Comparison of ENCODE assay signal across 1 cellular context in genomic region chr13:40672310-40673060, GRCh38.
TF ChIP-seq lines count a peak whose summit lies in the region.

No MANE protein-coding gene starts in this region.

TF ChIP-seq in HEK293, 187 proteins besides CTCF, POLR2A, EP300 and RAD21 (continued from another document):
- TF ChIP-seq ZNF423 (tag by site-specific recombination; IDR thresholded peaks at IDR 0.05) (no peak), ZNF692 (tag by site-specific recombination; IDR thresholded peaks at IDR 0.05) (peak; percentile 72), ZNF514 (tag by site-specific recombination; IDR thresholded peaks at IDR 0.05) (no peak), OVOL3 (tag by site-specific recombination; IDR thresholded peaks at IDR 0.05) (no peak), ZNF624 (tag by site-specific recombination; IDR thresholded peaks at IDR 0.05) (no peak), ZNF341 (tag by site-specific recombination; IDR thresholded peaks at IDR 0.05; ENCODE audit: low read depth) (no peak), ZFP69B (tag by site-specific recombination; IDR thresholded peaks at IDR 0.05) (peak; percentile 80), ZNF561 (tag by site-specific recombination; IDR thresholded peaks at IDR 0.05; ENCODE audit: borderline replicate concordance) (0 out of 2 replicates have a peak, but pooled peaks have one; percentile 17), ZNF544 (tag by site-specific recombination; IDR thresholded peaks at IDR 0.05) (no peak), ZNF639 (tag by site-specific recombination; IDR thresholded peaks at IDR 0.05) (no peak; the same call in 1 of the 2 replicates), ZNF26 (tag by site-specific recombination; IDR thresholded peaks at IDR 0.05) (no peak), ZNF138 (tag by site-specific recombination; IDR thresholded peaks at IDR 0.05; ENCODE audit: borderline replicate concordance) (no peak), ZNF354C (tag by site-specific recombination; IDR thresholded peaks at IDR 0.05; ENCODE audit: borderline replicate concordance, low read depth) (no peak), YY2 (tag by site-specific recombination; IDR thresholded peaks at IDR 0.05) (no peak), ZBTB1 (tag by site-specific recombination; IDR thresholded peaks at IDR 0.05) (no peak), ZFP37 (tag by site-specific recombination; IDR thresholded peaks at IDR 0.05) (0 out of 2 replicates have a peak, but pooled peaks have one; percentile 18), ZSCAN5A (tag by site-specific recombination; IDR thresholded peaks at IDR 0.05) (no peak), ZSCAN16 (tag by site-specific recombination; IDR thresholded peaks at IDR 0.05) (no peak), ZBTB17 (tag by site-specific recombination; IDR thresholded peaks at IDR 0.05) (peak; percentile 65), ZNF785 (tag by site-specific recombination; IDR thresholded peaks at IDR 0.05) (no peak), ZNF660 (tag by site-specific recombination; IDR thresholded peaks at IDR 0.05) (peak; percentile 77), ZNF324 (tag by site-specific recombination; IDR thresholded peaks at IDR 0.05) (no peak), ZNF211 (tag by site-specific recombination; IDR thresholded peaks at IDR 0.05; ENCODE audit: low read depth) (no peak), ZNF169 (tag by site-specific recombination; IDR thresholded peaks at IDR 0.05) (no peak)
- TF ChIP-seq, protein P1, sequence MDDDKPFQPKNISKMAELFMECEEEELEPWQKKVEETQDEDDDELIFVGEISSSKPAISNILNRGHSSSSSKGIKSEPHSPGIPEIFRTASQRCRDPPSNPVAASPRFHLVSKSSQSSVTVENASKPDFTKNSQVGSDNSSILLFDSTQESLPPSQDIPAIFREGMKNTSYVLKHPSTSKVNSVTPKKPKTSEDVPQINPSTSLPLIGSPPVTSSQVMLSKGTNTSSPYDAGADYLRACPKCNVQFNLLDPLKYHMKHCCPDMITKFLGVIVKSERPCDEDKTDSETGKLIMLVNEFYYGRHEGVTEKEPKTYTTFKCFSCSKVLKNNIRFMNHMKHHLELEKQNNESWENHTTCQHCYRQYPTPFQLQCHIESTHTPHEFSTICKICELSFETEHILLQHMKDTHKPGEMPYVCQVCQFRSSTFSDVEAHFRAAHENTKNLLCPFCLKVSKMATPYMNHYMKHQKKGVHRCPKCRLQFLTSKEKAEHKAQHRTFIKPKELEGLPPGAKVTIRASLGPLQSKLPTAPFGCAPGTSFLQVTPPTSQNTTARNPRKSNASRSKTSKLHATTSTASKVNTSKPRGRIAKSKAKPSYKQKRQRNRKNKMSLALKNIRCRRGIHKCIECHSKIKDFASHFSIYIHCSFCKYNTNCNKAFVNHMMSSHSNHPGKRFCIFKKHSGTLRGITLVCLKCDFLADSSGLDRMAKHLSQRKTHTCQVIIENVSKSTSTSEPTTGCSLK (tag by site-specific recombination; IDR thresholded peaks at IDR 0.05) = no peak
- TF ChIP-seq, protein P2, sequence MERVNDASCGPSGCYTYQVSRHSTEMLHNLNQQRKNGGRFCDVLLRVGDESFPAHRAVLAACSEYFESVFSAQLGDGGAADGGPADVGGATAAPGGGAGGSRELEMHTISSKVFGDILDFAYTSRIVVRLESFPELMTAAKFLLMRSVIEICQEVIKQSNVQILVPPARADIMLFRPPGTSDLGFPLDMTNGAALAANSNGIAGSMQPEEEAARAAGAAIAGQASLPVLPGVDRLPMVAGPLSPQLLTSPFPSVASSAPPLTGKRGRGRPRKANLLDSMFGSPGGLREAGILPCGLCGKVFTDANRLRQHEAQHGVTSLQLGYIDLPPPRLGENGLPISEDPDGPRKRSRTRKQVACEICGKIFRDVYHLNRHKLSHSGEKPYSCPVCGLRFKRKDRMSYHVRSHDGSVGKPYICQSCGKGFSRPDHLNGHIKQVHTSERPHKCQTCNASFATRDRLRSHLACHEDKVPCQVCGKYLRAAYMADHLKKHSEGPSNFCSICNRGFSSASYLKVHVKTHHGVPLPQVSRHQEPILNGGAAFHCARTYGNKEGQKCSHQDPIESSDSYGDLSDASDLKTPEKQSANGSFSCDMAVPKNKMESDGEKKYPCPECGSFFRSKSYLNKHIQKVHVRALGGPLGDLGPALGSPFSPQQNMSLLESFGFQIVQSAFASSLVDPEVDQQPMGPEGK (tag by site-specific recombination; IDR thresholded peaks at IDR 0.05) = peak; percentile 42; the same call in 1 of the 2 replicates
